In genomic region chr4:84780719-84781118, GRCh38 we compare ENCODE assay signal across 22 cellular contexts.
"Had no signal": no experiment of that assay in that cellular context is flagged by ENCODE, and none has a peak within 500 bp of the region (broad histone marks: within the 10 kb centered on the region; RNA-seq: fewer than 3 reads in every experiment).

No MANE protein-coding gene starts in this region.

- DNase-seq: dermis blood vessel endothelial cell; dorsolateral prefrontal cortex; effector CD4-positive, alpha-beta T cell; effector memory CD4-positive, alpha-beta T cell; foreskin keratinocyte; heart left ventricle; hypothalamus; immature natural killer cell; islet precursor cell; kidney; kidney glomerular epithelial cell; left colon; left ventricle myocardium superior; mammary epithelial cell; midbrain had no signal

- H3K27ac ChIP-seq: coronary artery, dorsolateral prefrontal cortex, esophagus muscularis mucosa, foreskin keratinocyte, gastroesophageal sphincter, heart left ventricle, hepatocyte had no signal

- H3K4me3 Mint-ChIP-seq: immature natural killer cell, memory B cell had no signal

- H3K27ac Mint-ChIP-seq: immature natural killer cell, memory B cell had no signal

- H3K27me3 Mint-ChIP-seq: memory B cell had no signal

- H3K9me3 Mint-ChIP-seq: memory B cell had no signal

- H3K4me1 Mint-ChIP-seq: immature natural killer cell, memory B cell had no signal

- H3K4me1 ChIP-seq: foreskin keratinocyte, gastroesophageal sphincter, heart left ventricle had no signal

- H3K4me3 ChIP-seq: coronary artery, dorsolateral prefrontal cortex, esophagus muscularis mucosa, gastroesophageal sphincter, heart left ventricle, hepatocyte, lung had no signal

- ATAC-seq: foreskin keratinocyte, gastroesophageal sphincter, heart left ventricle, left colon, left lobe of liver, left ventricle myocardium superior had no signal

- H3K36me3 Mint-ChIP-seq: immature natural killer cell, memory B cell had no signal

- H3K9me3 ChIP-seq: esophagus muscularis mucosa, gastroesophageal sphincter, heart left ventricle had no signal

- H3K27me3 ChIP-seq: dorsolateral prefrontal cortex, esophagus muscularis mucosa, foreskin keratinocyte, gastroesophageal sphincter, heart left ventricle, hepatocyte had no signal
